In the genomic region with DNA sequence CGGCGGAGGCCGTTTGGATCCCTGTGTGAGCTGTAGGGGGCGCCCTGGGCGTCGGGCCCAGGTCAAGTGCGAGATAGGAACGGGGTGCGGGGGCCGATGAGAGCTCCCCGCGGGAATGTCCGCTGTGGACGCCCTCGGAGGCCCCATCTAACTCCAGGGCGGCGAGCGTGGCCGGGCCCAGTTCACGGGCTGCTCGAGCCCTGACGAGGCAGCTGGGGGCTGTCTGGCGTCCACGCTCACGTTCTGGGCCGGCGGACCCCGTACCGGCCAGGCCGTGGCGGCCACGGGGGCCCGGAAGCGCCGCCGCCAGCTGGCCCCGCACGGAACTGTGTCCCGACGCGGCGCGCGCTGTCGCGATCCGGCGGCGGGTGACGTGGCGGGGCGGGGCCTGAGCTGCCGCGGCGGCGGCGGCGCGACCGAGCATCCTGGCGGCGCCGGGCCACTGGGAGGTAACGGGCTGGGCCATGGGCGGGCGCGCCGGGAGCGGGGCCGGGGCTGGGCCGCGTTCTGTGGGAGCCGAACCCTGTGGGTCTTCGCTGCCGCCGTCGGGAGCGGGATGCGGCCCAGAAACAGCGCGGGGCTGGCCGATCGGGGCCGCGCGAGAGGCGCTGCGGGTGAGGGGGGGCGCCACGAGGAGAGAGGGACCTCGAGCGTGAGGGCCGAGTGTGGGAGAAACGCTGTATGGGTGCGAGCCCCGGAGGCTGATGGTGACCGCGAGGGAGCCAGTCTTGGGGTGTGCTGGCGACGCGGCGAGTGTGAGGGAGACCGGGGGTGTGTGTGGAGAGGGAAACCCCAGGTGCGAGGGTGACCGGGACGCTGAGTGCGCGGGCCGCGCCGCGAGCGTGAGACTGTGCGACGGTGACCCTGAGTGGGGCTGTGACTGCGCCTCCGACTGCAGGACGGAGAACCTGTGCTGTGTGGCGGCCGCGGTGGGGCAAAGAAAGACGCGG, we compare ENCODE assay signal across 8 cellular contexts. TPM values are rescaled to one million over a fixed set of nuclear protein-coding genes. Genes with fewer than 3 reads are reported as not detected.
A peak's percentile ranks its signal among the peaks of the same experiment; 100 is the strongest.
DNase-seq lines count a peak whose midpoint lies in the region; ATAC-seq, FAIRE-seq and TF ChIP-seq lines count a peak whose summit lies in the region.

A gene (plus strand): TSS at position 399 of the 950 bp plus-strand sequence. CDS start 10,201 bp downstream, outside the sequence.

- H3K27me3 ChIP-seq in A673 (replicated peaks; ENCODE audit: insufficient read depth, low read depth, low read length, poor library complexity) (no peaks in the 10 kb centered on the region), endocrine pancreas (ENCODE audit: control insufficient read depth, insufficient read depth, low read length) (no peaks in the 10 kb centered on the region)

- peak; percentile 79 for TF ChIP-seq CTCF in A673 (conservative IDR thresholded peaks at IDR 0.05; ENCODE audit: low read depth, low read length)

- peak; percentile 82 for DNase-seq in A673 (ENCODE audit: low spot score)
- no peak for DNase-seq in GM18507 (ENCODE audit: extremely low spot score, insufficient read length, low read depth)
- DNase-seq in NCI-H69 (lab: John Stamatoyannopoulos, UW): peak; percentile 68
- peak; percentile 69 to 70 for DNase-seq in activated CD8-positive, alpha-beta memory T cell treated with anti-CD3 and anti-CD28 coated beads for 4 hours (ENCODE audit: low read depth in 2 of 2)
- peak; percentile 63 to 80 for DNase-seq in stimulated activated CD8-positive, alpha-beta memory T cell treated with anti-CD3 and anti-CD28 coated beads, Interleukin-15, amount 100 ng/mL, for 4 hours (ENCODE audit: low read depth in 2 of 2)

- H3K4me3 ChIP-seq in A673 (ENCODE audit: low read depth, low read length, poor library complexity, severe bottlenecking) (peak within 1 kb of the TSS; percentile 89), endocrine pancreas (ENCODE audit: control insufficient read depth, insufficient read depth, low read length) (peak within 1 kb of the TSS; percentile 22), mesodermal cell (ENCODE audit: extremely low read depth, insufficient read depth, low read length, poor library complexity, severe bottlenecking) (peak within 1 kb of the TSS; percentile 76)

- peaks cover 11% of the 10 kb centered on the region for H3K4me1 ChIP-seq in A673 (ENCODE audit: insufficient read depth, low read length, poor library complexity, severe bottlenecking)
- H3K4me1 ChIP-seq in endocrine pancreas (ENCODE audit: control insufficient read depth, insufficient read depth, low read length): no peaks in the 10 kb centered on the region
- H3K4me1 ChIP-seq in mesodermal cell (ENCODE audit: control insufficient read depth, insufficient read depth, low read length, poor library complexity, severe bottlenecking): peaks cover 10% of the 10 kb centered on the region

- peak; percentile 71 for FAIRE-seq in GM18507 (lab: Jason Lieb, UNC)

- peak within 1 kb of the TSS; percentile 86 for H3K9ac ChIP-seq in endocrine pancreas (ENCODE audit: control insufficient read depth, insufficient read depth, low read length)

- CTCF ChIA-PET in A673 (lab: Charles Lee): interaction anchor here (0.6 to 2.1 kb wide), 10 partner anchors 15 to 243 kb away, joined by 3 to 7 read pairs (median 4); a partner anchor contains a TSS

- peak within 1 kb of the TSS; percentile 93 for H3K27ac ChIP-seq in A673 (ENCODE audit: low read depth, low read length, poor library complexity, severe bottlenecking)
- peak within 1 kb of the TSS; percentile 97 for H3K27ac ChIP-seq in mesodermal cell (ENCODE audit: low read depth, low read length, severe bottlenecking)

- intact Hi-C loops in A673 (cut with micrococcal nuclease; ENCODE audit: unreplicated experiment): loop anchor here (2.0 to 10.0 kb wide), 3 partner anchors 48 to 250 kb away; a partner anchor contains a TSS

- TSS peak; percentile 30 for BruUV-seq in A673 (replicated peaks; lab: Mats Ljungman, UMichigan)

- POLR2A ChIA-PET in A673 (lab: Charles Lee; ENCODE audit: low non-redundant PET): interaction anchor here (0.6 kb wide), 1 partner anchor 639 kb away, joined by 4 read pairs; no protein-coding TSS in a partner anchor

- peak; percentile 51 for ATAC-seq in HG03025 (IDR thresholded peaks at IDR 0.05; ENCODE audit: low FRiP score, unreplicated experiment)

- WGBS in mesodermal cell (ENCODE audit: insufficient coverage in 2 of 2), 2 experiments: 0% methylated on average over 85 to 121 of the region's 123 CpGs

- H3K36me3 ChIP-seq in A673 (ENCODE audit: insufficient read depth, low read length, poor library complexity, severe bottlenecking): no peaks in the 10 kb centered on the region
- no peaks in the 10 kb centered on the region for H3K36me3 ChIP-seq in endocrine pancreas (ENCODE audit: control insufficient read depth, insufficient read depth, low read length)
- peaks cover 18% of the 10 kb centered on the region for H3K36me3 ChIP-seq in mesodermal cell (ENCODE audit: control insufficient read depth, insufficient read depth, low read length)

- no peaks in the 10 kb centered on the region for H3K9me3 ChIP-seq in A673 (ENCODE audit: low read depth, low read length, poor library complexity, severe bottlenecking)
- H3K9me3 ChIP-seq in endocrine pancreas (ENCODE audit: control insufficient read depth, low read length): no peaks in the 10 kb centered on the region
- H3K9me3 ChIP-seq in mesodermal cell (ENCODE audit: control insufficient read depth, low read length): no peaks in the 10 kb centered on the region

RNA-seq across cellular contexts. Expression of the gene that starts here (rescaled TPM):
- total RNA-seq in A673 (2021): 43.6 and 58.7 TPM in 2 replicates
- 19.0 TPM for polyA plus RNA-seq in mesodermal cell (2013, experiment 1 of 2)
- 16.9 TPM for polyA plus RNA-seq in mesodermal cell (2013, experiment 2 of 2)

Comparison
In these comparisons a context has a peak if more than half of its experiments do, and no peak if none do; other contexts are left out.
1. H3K4me3 ChIP-seq: peak in every context shown above with its lines; median percentile 89 in A673; 76 in mesodermal cell; 22 in endocrine pancreas.